In genomic region chr2:197495433-197496134, GRCh38 we compare ENCODE assay signal across 17 cellular contexts. TPM values are rescaled to one million over a fixed set of nuclear protein-coding genes. Genes with fewer than 3 reads are reported as not detected.
A peak's percentile ranks its signal among the peaks of the same experiment; 100 is the strongest.
DNase-seq lines count a peak whose midpoint lies in the region; ATAC-seq and TF ChIP-seq lines count a peak whose summit lies in the region.
"Had no signal": no experiment of that assay in that cellular context is flagged by ENCODE, and none has a peak within 500 bp of the region (broad histone marks: within the 10 kb centered on the region; RNA-seq: fewer than 3 reads in every experiment).

No MANE protein-coding gene starts in this region.

- peak overlapping the region; percentile 52 for H3K27ac Mint-ChIP-seq in activated CD8-positive, alpha-beta memory T cell treated with anti-CD3 and anti-CD28 coated beads, Interleukin-2, amount 10 ng/mL, durations not matched to agents 7 days and 5 days
- peak overlapping the region; percentile 52 for H3K27ac Mint-ChIP-seq in activated CD8-positive, alpha-beta T cell treated with anti-CD3 and anti-CD28 coated beads, Interleukin-2, amount 10 ng/mL, durations not matched to agents 7 days and 5 days

- H3K9me3 ChIP-seq in HEK293 (ENCODE audit: control insufficient read depth, insufficient read depth, low read depth, low read length), result no peaks in the 10 kb centered on the region
- H3K9me3 ChIP-seq: transverse colon had no signal

- H3K18ac ChIP-seq in mesendoderm (ENCODE audit: low read length), result no peak overlapping the region

- no peak for TF ChIP-seq CTCF in HEK293 (tag by site-specific recombination; IDR thresholded peaks at IDR 0.05)

- no peak overlapping the region for H3K23ac ChIP-seq in mesendoderm (ENCODE audit: low read length)

- CTCF ChIA-PET in activated CD8-positive, alpha-beta memory T cell treated with anti-CD3 and anti-CD28 coated beads, Interleukin-2, amount 10 ng/mL, durations not matched to agents 7 days and 5 days (lab: Charles Lee), result no interaction called here
- CTCF ChIA-PET in HEK293 (lab: Yijun Ruan, JAX), result interaction anchor here (0.5 kb wide), 1 partner anchor 306 kb away, joined by 3 read pairs; no protein-coding TSS in a partner anchor
- CTCF ChIA-PET in activated CD8-positive, alpha-beta T cell treated with anti-CD3 and anti-CD28 coated beads, Interleukin-2, amount 10 ng/mL, durations not matched to agents 7 days and 5 days (lab: Charles Lee), result interaction anchor here (1.0 to 1.2 kb wide), 2 partner anchors 17 to 35 kb away, joined by 3 read pairs; no protein-coding TSS in a partner anchor

- H3K9me3 Mint-ChIP-seq in activated CD8-positive, alpha-beta memory T cell treated with anti-CD3 and anti-CD28 coated beads, Interleukin-2, amount 10 ng/mL, durations not matched to agents 7 days and 5 days (ENCODE audit: low read depth), result no peaks in the 10 kb centered on the region
- H3K9me3 Mint-ChIP-seq in activated CD8-positive, alpha-beta T cell treated with anti-CD3 and anti-CD28 coated beads, Interleukin-2, amount 10 ng/mL, durations not matched to agents 7 days and 5 days (ENCODE audit: insufficient read depth), result no peaks in the 10 kb centered on the region
- H3K9me3 Mint-ChIP-seq: immature natural killer cell had no signal

- H3K79me2 ChIP-seq in mesendoderm (ENCODE audit: control insufficient read depth, insufficient read depth, low read length), result peaks cover 51% of the 10 kb centered on the region

- H3K4ac ChIP-seq in mesendoderm (ENCODE audit: low read depth, low read length), result no peak overlapping the region

- H3K27ac ChIP-seq in HEK293 (ENCODE audit: extremely low read depth, low read depth, low read length) (no peak overlapping the region; the same call in 1 of the 2 replicates), mesendoderm (ENCODE audit: low read depth, low read length) (no peak overlapping the region)
- H3K27ac ChIP-seq: transverse colon had no signal

- ATAC-seq in activated CD8-positive, alpha-beta memory T cell treated with anti-CD3 and anti-CD28 coated beads, Interleukin-2, amount 10 ng/mL, durations not matched to agents 7 days and 5 days, result no peak
- ATAC-seq in activated CD8-positive, alpha-beta T cell treated with anti-CD3 and anti-CD28 coated beads, Interleukin-2, amount 10 ng/mL, durations not matched to agents 7 days and 5 days, result no peak
- ATAC-seq in HG03135 (IDR thresholded peaks at IDR 0.05; ENCODE audit: unreplicated experiment), result no peak

- no CpG with 5 or more reads among the region's 2 CpGs for WGBS in mesendoderm (ENCODE audit: extremely low coverage, insufficient coverage, low lambda C conversion rate)

- peak overlapping the region; percentile 2 for H3K9ac ChIP-seq in mesendoderm (ENCODE audit: low read length)

- H3K4me2 ChIP-seq in mesendoderm (ENCODE audit: low read length), result peak overlapping the region; percentile 13

- H3K56ac ChIP-seq in mesendoderm (ENCODE audit: low read length), result no peak overlapping the region

- H2BK120ac ChIP-seq in mesendoderm (ENCODE audit: low read depth, low read length), result no peak overlapping the region

- peak overlapping the region; percentile 100 for H3K4me3 Mint-ChIP-seq in activated CD8-positive, alpha-beta memory T cell treated with anti-CD3 and anti-CD28 coated beads, Interleukin-2, amount 10 ng/mL, durations not matched to agents 7 days and 5 days
- peak overlapping the region; percentile 98 for H3K4me3 Mint-ChIP-seq in activated CD8-positive, alpha-beta T cell treated with anti-CD3 and anti-CD28 coated beads, Interleukin-2, amount 10 ng/mL, durations not matched to agents 7 days and 5 days
- H3K4me3 Mint-ChIP-seq: immature natural killer cell had no signal

- peaks cover 72 to 85% of the 10 kb centered on the region in 2 experiments for H3K36me3 ChIP-seq in HEK293 (ENCODE audit: control insufficient read depth in 2 of 2, insufficient read depth in 1 of 2, low read length in 2 of 2)
- peaks cover 8% of the 10 kb centered on the region for H3K36me3 ChIP-seq in mesendoderm (ENCODE audit: control insufficient read depth, insufficient read depth, low read length)

- peaks cover 69% of the 10 kb centered on the region for H3K36me3 Mint-ChIP-seq in activated CD8-positive, alpha-beta memory T cell treated with anti-CD3 and anti-CD28 coated beads, Interleukin-2, amount 10 ng/mL, durations not matched to agents 7 days and 5 days
- H3K36me3 Mint-ChIP-seq in activated CD8-positive, alpha-beta T cell treated with anti-CD3 and anti-CD28 coated beads, Interleukin-2, amount 10 ng/mL, durations not matched to agents 7 days and 5 days (ENCODE audit: low read depth), result peaks cover 73% of the 10 kb centered on the region

- no peak overlapping the region for H2AK5ac ChIP-seq in mesendoderm (ENCODE audit: low read length)

- no peak for DNase-seq in activated CD8-positive, alpha-beta memory T cell treated with anti-CD3 and anti-CD28 coated beads, Interleukin-2, amount 10 ng/mL, durations not matched to agents 7 days and 5 days
- DNase-seq in activated CD8-positive, alpha-beta memory T cell treated with anti-CD3 and anti-CD28 coated beads, Interleukin-2, amount 50 U/mL, for 48 hours, result no peak
- DNase-seq in activated CD8-positive, alpha-beta T cell treated with anti-CD3 and anti-CD28 coated beads, Interleukin-2, amount 10 ng/mL, durations not matched to agents 7 days and 5 days, result no peak
- DNase-seq in mesendoderm (no peak), AG08395 (ENCODE audit: low spot score) (no peak), SKM-1 treated with dmso at 0.1 percent for 144 hours (lab: John Stamatoyannopoulos, UW; ENCODE audit: unreplicated experiment) (no peak)
- DNase-seq: effector memory CD4-positive, alpha-beta T cell; foreskin melanocyte; immature natural killer cell; NCI-H2029; NCI-H69; Right ventricle myocardium superior; stimulated activated CD4-positive, alpha-beta T cell treated with anti-CD3 and anti-CD28 coated beads, Interleukin-15, amount 100 ng/mL, for 24 hours; transverse colon had no signal

- H3K79me1 ChIP-seq in mesendoderm (ENCODE audit: low read length), result no peaks in the 10 kb centered on the region

- no peak overlapping the region for H2BK5ac ChIP-seq in mesendoderm (ENCODE audit: low read length)

- no peak overlapping the region for H4K5ac ChIP-seq in mesendoderm (ENCODE audit: low read length)

- no peak overlapping the region for H3K4me3 ChIP-seq in HEK293 (ENCODE audit: low read depth, low read length)
- no peak overlapping the region for H3K4me3 ChIP-seq in mesendoderm (ENCODE audit: low read length)
- H3K4me3 ChIP-seq: transverse colon had no signal

- H3K27me3 ChIP-seq in mesendoderm (ENCODE audit: insufficient read depth, low read length, poor library complexity), result no peaks in the 10 kb centered on the region
- H3K27me3 ChIP-seq: transverse colon had no signal

- POLR2A ChIA-PET in HEK293 (lab: Yijun Ruan, JAX), result interaction anchor here (0.6 to 0.7 kb wide), 3 partner anchors 18 to 36 kb away, joined by 3 to 4 read pairs (median 4); no protein-coding TSS in a partner anchor
- POLR2A ChIA-PET in activated CD8-positive, alpha-beta T cell treated with anti-CD3 and anti-CD28 coated beads, Interleukin-2, amount 10 ng/mL, durations not matched to agents 7 days and 5 days (lab: Charles Lee), result interaction anchor here (0.7 to 5.3 kb wide), 3 partner anchors 17 to 42 kb away, joined by 3 to 34 read pairs (median 7); partner anchors contain the start of genes COQ10B and MOB4

- no peak overlapping the region for H4K8ac ChIP-seq in mesendoderm (ENCODE audit: low read depth, low read length)

- H2BK15ac ChIP-seq in mesendoderm (replicated peaks; ENCODE audit: low read depth), result no peak overlapping the region

- H3K4me1 ChIP-seq in HEK293 (ENCODE audit: control insufficient read depth, insufficient read depth, low read length) (peaks cover 8% of the 10 kb centered on the region; the same call in 1 of the 2 replicates), mesendoderm (ENCODE audit: control insufficient read depth, low read depth, low read length) (no peaks in the 10 kb centered on the region)

- no peaks in the 10 kb centered on the region for H3K27me3 Mint-ChIP-seq in activated CD8-positive, alpha-beta memory T cell treated with anti-CD3 and anti-CD28 coated beads, Interleukin-2, amount 10 ng/mL, durations not matched to agents 7 days and 5 days
- no peaks in the 10 kb centered on the region for H3K27me3 Mint-ChIP-seq in activated CD8-positive, alpha-beta T cell treated with anti-CD3 and anti-CD28 coated beads, Interleukin-2, amount 10 ng/mL, durations not matched to agents 7 days and 5 days (ENCODE audit: low read depth)
- H3K27me3 Mint-ChIP-seq: progenitor cell of endocrine pancreas had no signal

- H3K4me1 Mint-ChIP-seq in activated CD8-positive, alpha-beta memory T cell treated with anti-CD3 and anti-CD28 coated beads, Interleukin-2, amount 10 ng/mL, durations not matched to agents 7 days and 5 days, result peaks cover 52% of the 10 kb centered on the region
- peaks cover 51% of the 10 kb centered on the region for H3K4me1 Mint-ChIP-seq in activated CD8-positive, alpha-beta T cell treated with anti-CD3 and anti-CD28 coated beads, Interleukin-2, amount 10 ng/mL, durations not matched to agents 7 days and 5 days (ENCODE audit: low read depth)

TF ChIP-seq in HEK293, 187 proteins besides CTCF, POLR2A, EP300 and RAD21 (continues in another document):
- TF ChIP-seq ZNF394 (tag by site-specific recombination; IDR thresholded peaks at IDR 0.05; ENCODE audit: borderline replicate concordance), result peak; percentile 52; the same call in 1 of the 2 replicates

RNA-seq across cellular contexts. Expression of gene HSPD1, which starts 4.1 kb away (rescaled TPM):
- total RNA-seq in activated CD8-positive, alpha-beta memory T cell treated with anti-CD3 and anti-CD28 coated beads, Interleukin-2, amount 10 ng/mL, durations not matched to agents 7 days and 5 days, result 100 to 1,000 TPM; 298 to 427 TPM
- total RNA-seq in activated CD8-positive, alpha-beta T cell treated with anti-CD3 and anti-CD28 coated beads, Interleukin-2, amount 10 ng/mL, durations not matched to agents 7 days and 5 days, result 100 to 1,000 TPM; 322 to 336 TPM
- 828 TPM for polyA plus RNA-seq in mesendoderm (2013, experiment 1 of 2)
- 823 TPM for polyA plus RNA-seq in mesendoderm (2013, experiment 2 of 2)

RNA-seq across cellular contexts. Expression of gene HSPE1, which starts 4.6 kb away (rescaled TPM):
- total RNA-seq in activated CD8-positive, alpha-beta memory T cell treated with anti-CD3 and anti-CD28 coated beads, Interleukin-2, amount 10 ng/mL, durations not matched to agents 7 days and 5 days, result 100 to 1,000 TPM; 149 to 170 TPM
- 100 to 1,000 TPM; 153 to 162 TPM for total RNA-seq in activated CD8-positive, alpha-beta T cell treated with anti-CD3 and anti-CD28 coated beads, Interleukin-2, amount 10 ng/mL, durations not matched to agents 7 days and 5 days
- polyA plus RNA-seq in mesendoderm (2013, experiment 1 of 2), result 912 TPM
- polyA plus RNA-seq in mesendoderm (2013, experiment 2 of 2), result 910 TPM

RNA-seq across cellular contexts. Expression of gene MOB4, which starts 20.3 kb away (rescaled TPM):
- total RNA-seq in activated CD8-positive, alpha-beta memory T cell treated with anti-CD3 and anti-CD28 coated beads, Interleukin-2, amount 10 ng/mL, durations not matched to agents 7 days and 5 days, result 10 to 100 TPM; 18.0 to 24.5 TPM
- 10 to 100 TPM; 16.5 to 21.3 TPM for total RNA-seq in activated CD8-positive, alpha-beta T cell treated with anti-CD3 and anti-CD28 coated beads, Interleukin-2, amount 10 ng/mL, durations not matched to agents 7 days and 5 days
- 67.2 TPM for polyA plus RNA-seq in mesendoderm (2013, experiment 1 of 2)
- 67.7 TPM for polyA plus RNA-seq in mesendoderm (2013, experiment 2 of 2)

RNA-seq across cellular contexts. Expression of gene COQ10B, which starts 42.2 kb away (rescaled TPM):
- total RNA-seq in activated CD8-positive, alpha-beta memory T cell treated with anti-CD3 and anti-CD28 coated beads, Interleukin-2, amount 10 ng/mL, durations not matched to agents 7 days and 5 days, result 10 to 100 TPM; 25.9 to 26.6 TPM
- 10 to 100 TPM; 22.5 to 22.6 TPM for total RNA-seq in activated CD8-positive, alpha-beta T cell treated with anti-CD3 and anti-CD28 coated beads, Interleukin-2, amount 10 ng/mL, durations not matched to agents 7 days and 5 days
- 11.6 TPM for polyA plus RNA-seq in mesendoderm (2013, experiment 1 of 2)
- 11.5 TPM for polyA plus RNA-seq in mesendoderm (2013, experiment 2 of 2)
